In genomic region chr7:98982686-98983085, GRCh38 we compare ENCODE assay signal across 21 cellular contexts.
"Had no signal": no experiment of that assay in that cellular context is flagged by ENCODE, and none has a peak within 500 bp of the region (broad histone marks: within the 10 kb centered on the region; RNA-seq: fewer than 3 reads in every experiment).

No MANE protein-coding gene starts in this region.

- H3K9me3 ChIP-seq: ovary, right atrium auricular region, right lobe of liver, suprapubic skin had no signal

- DNase-seq: hippocampal formation; kidney; left colon; left ventricle myocardium inferior; mesendoderm; naive B cell; natural killer cell; nephron progenitor cell; right lobe of liver; stimulated activated CD4-positive, alpha-beta T cell treated with anti-CD3 and anti-CD28 coated beads, Interleukin-12 subunit alpha, Interleukin-12 subunit beta, amount 100 ng/mL, for 4 hours; stimulated activated CD4-positive, alpha-beta T cell treated with anti-CD3 and anti-CD28 coated beads, Interleukin-15, amount 100 ng/mL, for 24 hours; stimulated activated CD4-positive, alpha-beta T cell treated with anti-CD3 and anti-CD28 coated beads, Interleukin-2, amount 100 ng/mL, for 24 hours; stimulated activated CD4-positive, alpha-beta T cell treated with anti-CD3 and anti-CD28 coated beads, Interleukin-4, amount 100 ng/mL, for 1 hour; stimulated activated naive CD4-positive, alpha-beta T cell had no signal

- H3K36me3 ChIP-seq: ovary had no signal

- H2AFZ ChIP-seq: neural progenitor cell had no signal

- ATAC-seq: left colon, natural killer cell, right lobe of liver had no signal

- H3K4me3 ChIP-seq: left ventricle myocardium inferior, lung, neural progenitor cell, ovary, right atrium auricular region, right lobe of liver, smooth muscle cell, suprapubic skin, tibial nerve had no signal

- H3K27me3 ChIP-seq: neural progenitor cell, ovary, right atrium auricular region, right lobe of liver, suprapubic skin, tibial nerve had no signal

- H3K9ac ChIP-seq: neural progenitor cell had no signal

- H3K27ac ChIP-seq: left ventricle myocardium inferior, neural progenitor cell, ovary, right atrium auricular region, right lobe of liver, suprapubic skin, tibial nerve had no signal

- H3K4me1 ChIP-seq: left ventricle myocardium inferior, neural progenitor cell, right atrium auricular region, right lobe of liver, suprapubic skin, tibial nerve had no signal

- H3K4me2 ChIP-seq: neural progenitor cell, smooth muscle cell had no signal
